In the genomic region with DNA sequence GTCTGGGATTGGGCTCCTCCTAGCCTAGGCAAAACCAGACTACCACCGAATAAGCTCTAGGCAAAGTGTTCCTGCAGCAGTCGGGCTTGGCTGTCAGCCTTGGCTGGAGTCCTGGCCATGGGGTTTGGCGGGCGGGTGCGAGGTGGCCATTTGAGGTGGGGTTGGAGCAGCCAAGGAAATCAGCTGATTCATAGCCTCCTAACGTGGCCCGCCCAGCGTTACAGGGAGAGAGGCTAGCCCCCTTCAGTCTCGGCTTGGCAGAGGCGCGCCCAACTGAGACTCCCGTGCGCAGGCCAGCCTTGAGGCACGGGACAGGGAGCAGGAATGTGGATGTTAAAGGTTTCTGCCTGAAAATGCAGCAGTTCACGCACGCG, we compare ENCODE assay signal across 8 cellular contexts. TPM values are rescaled to one million over a fixed set of nuclear protein-coding genes. Genes with fewer than 3 reads are reported as not detected.
DNase-seq lines count a peak whose midpoint lies in the region; ATAC-seq and TF ChIP-seq lines count a peak whose summit lies in the region.

No MANE protein-coding gene starts in this region.

- ATAC-seq in GM18511 (IDR thresholded peaks at IDR 0.05; ENCODE audit: unreplicated experiment) (no peak), GM21528 (IDR thresholded peaks at IDR 0.05; ENCODE audit: low FRiP score, unreplicated experiment) (no peak), left lobe of liver (no peak)

- H3K4me3 ChIP-seq in iPS-15b (ENCODE audit: low read depth, low read length) = peak overlapping the region; percentile 90
- peak overlapping the region; percentile 63 for H3K4me3 ChIP-seq in skeletal muscle cell (ENCODE audit: low read depth, low read length)

- peak; percentile 68 for DNase-seq in H4 (ENCODE audit: low spot score)
- DNase-seq in skeletal muscle cell (ENCODE audit: low read depth) = peak; percentile 39
- no peak for DNase-seq in UCSD-AML1 (lab: John Stamatoyannopoulos, UW; ENCODE audit: unreplicated experiment)
- no peak for DNase-seq in left lobe of liver (ENCODE audit: low spot score)

- TF ChIP-seq CTCF in brain (conservative IDR thresholded peaks at IDR 0.05) = no peak

- peak overlapping the region; percentile 84 to 99 (median 88) for H3K4me3 Mint-ChIP-seq in brain

- peaks cover 59% of the 10 kb centered on the region for H3K4me1 Mint-ChIP-seq in brain

- peaks cover 0 to 4% (median 0%) of the 10 kb centered on the region in 5 experiments for H3K9me3 Mint-ChIP-seq in brain

- H3K27me3 ChIP-seq in iPS-15b (ENCODE audit: control insufficient read depth, insufficient read depth, low read length) = peaks cover 75% of the 10 kb centered on the region

- H3K4me1 ChIP-seq in iPS-15b (ENCODE audit: control insufficient read depth, insufficient read depth, low read length) = peaks cover 3% of the 10 kb centered on the region

- H3K9ac ChIP-seq in iPS-15b (ENCODE audit: low read depth, low read length) = no peak overlapping the region

- no peaks in the 10 kb centered on the region for H3K36me3 ChIP-seq in iPS-15b (ENCODE audit: control insufficient read depth, insufficient read depth, low read length)

- peak overlapping the region; percentile 46 to 94 (median 81) for H3K27ac Mint-ChIP-seq in brain

- peaks cover 11% of the 10 kb centered on the region for H3K36me3 Mint-ChIP-seq in brain

- no peaks in the 10 kb centered on the region for H3K9me3 ChIP-seq in iPS-15b (ENCODE audit: control insufficient read depth, insufficient read depth, low read length)

- peaks cover 88% of the 10 kb centered on the region for H3K27me3 Mint-ChIP-seq in brain

RNA-seq across cellular contexts. Expression of gene PMP22, which starts 1.9 kb away (rescaled TPM):
- 18.5 and 27.4 TPM in 2 replicates for total RNA-seq in H4 (2014; rRNA removed; shearing (Covaris generic))
- 127 TPM for polyA plus RNA-seq in brain (ENCODE audit: insufficient read depth, low read depth, low replicate concordance)
- total RNA-seq in left lobe of liver = 3.6 TPM

Comparison
In these comparisons a context has a peak if more than half of its experiments do, and no peak if none do; other contexts are left out.
1. DNase-seq: peak in H4 (single experiment) and skeletal muscle cell (single experiment); none in UCSD-AML1 (single experiment) and left lobe of liver (single experiment).